28 cellular contexts compared by ENCODE assay signal in genomic region chr3:116069024-116069423, GRCh38.
"Had no signal": no experiment of that assay in that cellular context is flagged by ENCODE, and none has a peak within 500 bp of the region (broad histone marks: within the 10 kb centered on the region; RNA-seq: fewer than 3 reads in every experiment).

No MANE protein-coding gene starts in this region.

- H3K9me3 ChIP-seq: left lung, lower lobe of right lung, pancreas, prostate gland, stomach, testis, thyroid gland, transverse colon, upper lobe of left lung, vagina had no signal

- H3K36me3 ChIP-seq: left lung, lower lobe of right lung, pancreas, prostate gland, stomach, thyroid gland, transverse colon, upper lobe of left lung, vagina had no signal

- H3K4me3 ChIP-seq: left lung, lower lobe of right lung, pancreas, prostate gland, skin epidermis, stomach, testis, thyroid gland, transverse colon, upper lobe of left lung, vagina had no signal

- H3K27me3 ChIP-seq: left lung, pancreas, stomach, testis, thyroid gland, transverse colon, upper lobe of left lung, vagina had no signal

- H3K27ac ChIP-seq: left lung, lower lobe of right lung, pancreas, prostate gland, skin epidermis, stomach, testis, thyroid gland, transverse colon, upper lobe of left lung, vagina had no signal

- ATAC-seq: left colon; left lung; lower lobe of right lung; natural killer cell; pancreas; right cardiac atrium; sciatic nerve; stimulated activated naive B cell treated with anti-CD40 and anti-IgM and Interleukin-4, amounts not matched to agents 10 μg/mL and 1 μg/mL and 100 μg/mL, for 72 hours; stimulated activated naive CD8-positive, alpha-beta T cell treated with anti-CD3 and anti-CD28 coated beads, Interleukin-15, Interleukin-2, amounts not matched to agents 100 U/mL and 50 U/mL, for 24 hours had no signal

- DNase-seq: hippocampal formation; kidney; left colon; left lung; lower lobe of right lung; mesendoderm; naive B cell; natural killer cell; nephron progenitor cell; pancreas; posterior cingulate gyrus; retina; right cardiac atrium; stimulated activated CD4-positive, alpha-beta T cell treated with anti-CD3 and anti-CD28 coated beads, Interleukin-12 subunit alpha, Interleukin-12 subunit beta, amount 100 ng/mL, for 4 hours; stimulated activated CD4-positive, alpha-beta T cell treated with anti-CD3 and anti-CD28 coated beads, Interleukin-15, amount 100 ng/mL, for 24 hours; stimulated activated CD4-positive, alpha-beta T cell treated with anti-CD3 and anti-CD28 coated beads, Interleukin-2, amount 100 ng/mL, for 24 hours; stimulated activated CD4-positive, alpha-beta T cell treated with anti-CD3 and anti-CD28 coated beads, Interleukin-4, amount 100 ng/mL, for 1 hour; stimulated activated naive B cell treated with anti-CD40 and anti-IgM and Interleukin-4, amounts not matched to agents 10 μg/mL and 1 μg/mL and 100 μg/mL, for 72 hours; stimulated activated naive CD8-positive, alpha-beta T cell treated with anti-CD3 and anti-CD28 coated beads, Interleukin-15, Interleukin-2, amounts not matched to agents 100 U/mL and 50 U/mL, for 24 hours; stomach; testis; thyroid gland; transverse colon; upper lobe of left lung had no signal

- FAIRE-seq: kidney, pancreas had no signal

- H3K4me1 ChIP-seq: left lung, lower lobe of right lung, pancreas, prostate gland, stomach, testis, thyroid gland, transverse colon, upper lobe of left lung, vagina had no signal
